Comparison of ENCODE assay signal across 18 cellular contexts in the genomic region with DNA sequence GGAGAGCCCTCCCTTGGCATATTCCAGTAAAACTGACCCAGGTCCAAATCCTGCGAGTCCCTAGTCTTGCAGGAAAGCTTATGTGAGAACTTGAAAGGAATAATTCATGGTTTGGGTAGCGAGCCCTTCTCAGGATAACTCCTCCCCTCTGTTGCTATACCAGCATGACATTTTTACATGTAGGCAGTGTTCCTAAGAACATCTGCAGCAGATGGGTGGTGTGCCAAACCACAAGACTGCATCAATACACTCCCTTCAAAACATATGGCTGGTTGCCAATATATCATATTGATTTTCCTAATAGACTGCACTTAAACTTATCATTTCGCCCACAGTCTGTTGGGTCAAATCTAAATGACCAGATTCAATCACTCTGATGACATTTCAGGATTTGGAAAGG. TPM values are rescaled to one million over a fixed set of nuclear protein-coding genes. Genes with fewer than 3 reads are reported as not detected.
DNase-seq lines count a peak whose midpoint lies in the region; ATAC-seq, FAIRE-seq and TF ChIP-seq lines count a peak whose summit lies in the region.
"Had no signal": no experiment of that assay in that cellular context is flagged by ENCODE, and none has a peak within 500 bp of the region (broad histone marks: within the 10 kb centered on the region; RNA-seq: fewer than 3 reads in every experiment).

No MANE protein-coding gene starts in this region.

- H3K9me1 ChIP-seq in K562 (ENCODE audit: control insufficient read depth, insufficient read depth, low read length): no peaks in the 10 kb centered on the region

- H3K9me3 Mint-ChIP-seq in activated T-cell treated with anti-CD3 and anti-CD28 coated beads, Interleukin-2, amount 50 U/mL, for 24 hours: no peaks in the 10 kb centered on the region
- H3K9me3 Mint-ChIP-seq in WTC11: no peaks in the 10 kb centered on the region
- H3K9me3 Mint-ChIP-seq in mesothelial cell of epicardium: no peaks in the 10 kb centered on the region
- H3K9me3 Mint-ChIP-seq: activated CD8-positive, alpha-beta T cell treated with anti-CD3 and anti-CD28 coated beads for 36 hours; central memory CD8-positive, alpha-beta T cell; HFFc6 had no signal

- no peaks in the 10 kb centered on the region for H3K79me2 ChIP-seq in mammary epithelial cell (ENCODE audit: insufficient read depth, low read length)
- H3K79me2 ChIP-seq in K562 (ENCODE audit: control insufficient read depth, insufficient read depth, low read length): no peaks in the 10 kb centered on the region

- H3K4me3 Mint-ChIP-seq in activated T-cell treated with anti-CD3 and anti-CD28 coated beads, Interleukin-2, amount 50 U/mL, for 24 hours: no peak overlapping the region
- H3K4me3 Mint-ChIP-seq in WTC11: no peak overlapping the region
- no peak overlapping the region for H3K4me3 Mint-ChIP-seq in mesothelial cell of epicardium
- H3K4me3 Mint-ChIP-seq: activated CD8-positive, alpha-beta T cell treated with anti-CD3 and anti-CD28 coated beads for 36 hours; central memory CD8-positive, alpha-beta T cell; HFFc6 had no signal

- H3K27me3 Mint-ChIP-seq in activated T-cell treated with anti-CD3 and anti-CD28 coated beads, Interleukin-2, amount 50 U/mL, for 24 hours: no peaks in the 10 kb centered on the region
- no peaks in the 10 kb centered on the region for H3K27me3 Mint-ChIP-seq in WTC11 (ENCODE audit: low read depth)
- no peaks in the 10 kb centered on the region for H3K27me3 Mint-ChIP-seq in mesothelial cell of epicardium (ENCODE audit: low read depth)
- H3K27me3 Mint-ChIP-seq: activated CD8-positive, alpha-beta T cell treated with anti-CD3 and anti-CD28 coated beads for 36 hours; central memory CD8-positive, alpha-beta T cell had no signal

- no peak for TF ChIP-seq RAD21 in K562 (CRISPR knock-in tag; conservative IDR thresholded peaks at IDR 0.05 in 1 of 2, IDR thresholded peaks at IDR 0.05 in 1 of 2)

- no peak for TF ChIP-seq EP300 in K562 (IDR thresholded peaks at IDR 0.05; ENCODE audit: low read length)

- H3K4me1 ChIP-seq in mammary epithelial cell (ENCODE audit: insufficient read depth, low read length): no peaks in the 10 kb centered on the region
- H3K4me1 ChIP-seq in breast epithelium: no peaks in the 10 kb centered on the region
- H3K4me1 ChIP-seq in K562 (replicated peaks in 1 of 2; ENCODE audit: control insufficient read depth in 2 of 2, insufficient read depth in 2 of 2, low read length in 2 of 2): no peaks in the 10 kb centered on the region

- H4K20me1 ChIP-seq in mammary epithelial cell (ENCODE audit: insufficient read depth, low read length): no peaks in the 10 kb centered on the region
- H4K20me1 ChIP-seq in K562 (replicated peaks; ENCODE audit: control insufficient read depth, insufficient read depth, low read length): no peaks in the 10 kb centered on the region

- H3K27ac Mint-ChIP-seq in activated T-cell treated with anti-CD3 and anti-CD28 coated beads, Interleukin-2, amount 50 U/mL, for 24 hours: no peak overlapping the region
- H3K27ac Mint-ChIP-seq in WTC11 (no peak overlapping the region), mesothelial cell of epicardium (no peak overlapping the region)
- H3K27ac Mint-ChIP-seq: activated CD8-positive, alpha-beta T cell treated with anti-CD3 and anti-CD28 coated beads for 36 hours; HFFc6 had no signal

- TF ChIP-seq CTCF in mammary epithelial cell (conservative IDR thresholded peaks at IDR 0.05 in 1 of 2, IDR thresholded peaks at IDR 0.05 in 1 of 2; ENCODE audit: extremely low read depth in 1 of 2, insufficient read depth in 1 of 2, low read depth in 1 of 2, low read length in 2 of 2) (no peak), breast epithelium (IDR thresholded peaks at IDR 0.05) (no peak), K562 (IDR thresholded peaks at IDR 0.05 in 2 of 3, conservative IDR thresholded peaks at IDR 0.05 in 1 of 3; ENCODE audit: insufficient read depth in 2 of 3, low read depth in 1 of 3, low read length in 3 of 3) (no peak), foreskin fibroblast (IDR thresholded peaks at IDR 0.05; ENCODE audit: low read depth, low read length) (no peak), WTC11 (IDR thresholded peaks at IDR 0.05) (no peak), mesothelial cell of epicardium (IDR thresholded peaks at IDR 0.05; ENCODE audit: unreplicated experiment) (no peak)

- BruUV-seq in mammary epithelial cell (replicated peaks; lab: Mats Ljungman, UMichigan) (no TSS peak), K562 (replicated peaks; lab: Mats Ljungman, UMichigan) (no TSS peak)

- H3K27me3 ChIP-seq in mammary epithelial cell (ENCODE audit: insufficient read depth, low read length) (no peaks in the 10 kb centered on the region), breast epithelium (no peaks in the 10 kb centered on the region), K562 (ENCODE audit: control insufficient read depth in 2 of 2, insufficient read depth in 2 of 2, low read length in 2 of 2) (no peaks in the 10 kb centered on the region)
- H3K27me3 ChIP-seq: SJCRH30 had no signal

- no peaks in the 10 kb centered on the region for H3K9me3 ChIP-seq in mammary epithelial cell (replicated peaks; ENCODE audit: insufficient read depth, low read length)
- no peaks in the 10 kb centered on the region for H3K9me3 ChIP-seq in breast epithelium
- H3K9me3 ChIP-seq in K562 (replicated peaks; ENCODE audit: control insufficient read depth, insufficient read depth, low read depth, low read length): no peaks in the 10 kb centered on the region
- H3K9me3 ChIP-seq: prostate gland, SJCRH30 had no signal

- H3K9ac ChIP-seq in mammary epithelial cell (ENCODE audit: insufficient read depth, low read length) (no peak overlapping the region), K562 (ENCODE audit: insufficient read depth in 1 of 2, low read depth in 2 of 2, low read length in 2 of 2) (no peak overlapping the region)

- dilution Hi-C loops in mammary epithelial cell (cut with HindIII; ENCODE audit: low sequenced_read_pairs): no loop called here

- H2AFZ ChIP-seq in mammary epithelial cell (ENCODE audit: low read depth, low read length) (no peak overlapping the region), K562 (ENCODE audit: low read depth, low read length) (no peak overlapping the region)

- in situ Hi-C loops in mammary epithelial cell (cut with MboI; ENCODE audit: low sequenced_read_pairs in 2 of 2): loop anchor here in 1 of 2 donors (10.0 kb wide), 1 partner anchor 81 kb away; no protein-coding TSS in a partner anchor
- in situ Hi-C loops in K562 (cut with MboI): loop anchor here (5.0 kb wide), 1 partner anchor 79 kb away; no protein-coding TSS in a partner anchor

- no peak for FAIRE-seq in K562 (lab: Jason Lieb, UNC)
- FAIRE-seq: HTR-8/SVneo had no signal

- no peak for TF ChIP-seq POLR2A in breast epithelium (IDR thresholded peaks at IDR 0.05)
- TF ChIP-seq POLR2A in K562 (conservative IDR thresholded peaks at IDR 0.05): no peak

- intact Hi-C loops in mammary epithelial cell (cut with micrococcal nuclease): no loop called here
- intact Hi-C loops in breast epithelium (cut with DNase I; ENCODE audit: low total_unique reads): loop anchor here (2.0 kb wide), 1 partner anchor 67 kb away; no protein-coding TSS in a partner anchor
- intact Hi-C loops in K562 (cut with micrococcal nuclease): no loop called here

- H3K36me3 ChIP-seq in mammary epithelial cell (ENCODE audit: insufficient read depth, low read length) (peaks cover 25% of the 10 kb centered on the region), breast epithelium (no peaks in the 10 kb centered on the region), K562 (ENCODE audit: control insufficient read depth, insufficient read depth, low read length) (peaks cover 82% of the 10 kb centered on the region)

- peaks cover 86% of the 10 kb centered on the region for H3K36me3 Mint-ChIP-seq in activated T-cell treated with anti-CD3 and anti-CD28 coated beads, Interleukin-2, amount 50 U/mL, for 24 hours (ENCODE audit: low read depth)
- H3K36me3 Mint-ChIP-seq in WTC11 (peaks cover 73% of the 10 kb centered on the region), mesothelial cell of epicardium (peaks cover 33% of the 10 kb centered on the region)

- H3K4me3 ChIP-seq in mammary epithelial cell (replicated peaks in 1 of 3; ENCODE audit: insufficient read depth in 1 of 3, low read depth in 2 of 3, low read length in 3 of 3): no peak overlapping the region
- H3K4me3 ChIP-seq in breast epithelium: no peak overlapping the region
- H3K4me3 ChIP-seq in K562: no peak overlapping the region
- H3K4me3 ChIP-seq in foreskin fibroblast (ENCODE audit: low read depth in 1 of 2, low read length in 2 of 2): no peak overlapping the region
- H3K4me3 ChIP-seq: prostate gland, SJCRH30 had no signal

- CTCF ChIA-PET in mammary epithelial cell (lab: Charles Lee; ENCODE audit: low non-redundant PET) (no interaction called here), K562 (lab: Yijun Ruan, JAX; ENCODE audit: low intra/inter-chr PET ratio) (no interaction called here), WTC11 (lab: Charles Lee) (interaction anchor here (0.7 kb wide), 1 partner anchor 74 kb away, joined by 3 read pairs; the partner anchor contains the start of gene CPNE2)

- no peak for ATAC-seq in K562
- ATAC-seq in WTC11: no peak
- ATAC-seq: activated CD8-positive, alpha-beta T cell treated with anti-CD3 and anti-CD28 coated beads for 36 hours had no signal

- peak; percentile 13 for DNase-seq in mammary epithelial cell
- no peak for DNase-seq in breast epithelium (ENCODE audit: low spot score in 2 of 2)
- no peak for DNase-seq in K562 (ENCODE audit: extremely low read depth in 1 of 4, low spot score in 3 of 4)
- DNase-seq in foreskin fibroblast: peak; percentile 68 to 85
- DNase-seq in activated T-cell treated with anti-CD3 and anti-CD28 coated beads, Interleukin-2, amount 50 U/mL, for 24 hours: no peak
- no peak for DNase-seq in WTC11 (ENCODE audit: low spot score)
- DNase-seq in GOT3 (lab: John Stamatoyannopoulos, UW): no peak
- DNase-seq in mesothelial cell of epicardium (ENCODE audit: low spot score in 2 of 2, unreplicated experiment in 2 of 2): no peak
- DNase-seq: activated CD8-positive, alpha-beta T cell treated with anti-CD3 and anti-CD28 coated beads for 36 hours; activated effector memory CD4-positive, alpha-beta T cell treated with Interleukin-2 at 50 U/mL for 16 hours; HFFc6; NCI-H1436; SJCRH30; stimulated activated CD4-positive, alpha-beta T cell treated with anti-CD3 and anti-CD28 coated beads, Interleukin-1b, Interleukin-23, amount 100 ng/mL, for 48 hours; trophoblast cell had no signal

- H3K4me2 ChIP-seq in mammary epithelial cell (ENCODE audit: insufficient read depth, low read depth, low read length) (no peak overlapping the region), K562 (ENCODE audit: insufficient read depth, low read length) (no peak overlapping the region)

- WGBS in mammary epithelial cell (ENCODE audit: low coverage, missing lambda C conversion rate): 64% methylated on average over 3 of the region's 3 CpGs
- 95% methylated on average over 3 of the region's 3 CpGs for whole genome bisulfite sequencing in K562 (ENCODE audit: insufficient coverage, low coverage, missing lambda C conversion rate)

- no peak overlapping the region for H3K27ac ChIP-seq in mammary epithelial cell (ENCODE audit: insufficient read depth, low read depth, low read length)
- peak overlapping the region in 1 of 2 donors; percentile 58 for H3K27ac ChIP-seq in breast epithelium
- H3K27ac ChIP-seq in K562 (ENCODE audit: extremely low read depth, low read depth, low read length): no peak overlapping the region
- H3K27ac ChIP-seq: prostate gland, SJCRH30 had no signal

- POLR2A ChIA-PET in K562 (lab: Yijun Ruan, JAX): no interaction called here
- POLR2A ChIA-PET in WTC11 (lab: Charles Lee): no interaction called here

- peaks cover 2% of the 10 kb centered on the region for H3K4me1 Mint-ChIP-seq in activated T-cell treated with anti-CD3 and anti-CD28 coated beads, Interleukin-2, amount 50 U/mL, for 24 hours (ENCODE audit: low read depth)
- H3K4me1 Mint-ChIP-seq in WTC11: peaks cover 6% of the 10 kb centered on the region
- peaks cover 2% of the 10 kb centered on the region for H3K4me1 Mint-ChIP-seq in mesothelial cell of epicardium
- H3K4me1 Mint-ChIP-seq: central memory CD8-positive, alpha-beta T cell had no signal

RNA-seq across cellular contexts. Expression of gene PSME3IP1, which starts 19.9 kb away (rescaled TPM):
- total RNA-seq in mammary epithelial cell (10 to 100 TPM; 43.2 to 90.0 TPM), breast epithelium (10 to 100 TPM; 64.8 to 81.4 (median 69.8) TPM), K562 (2014; rRNA removed) (76.9 and 85.5 TPM in 2 replicates), K562 (2014; rRNA removed; fragmentation: Illumina TruSeq; extraction: Trizol) (143 and 167 TPM in 2 replicates), K562 (2015; rRNA removed; fragmentation: Illumina TruSeq; extraction: Trizol) (147 and 158 TPM in 2 replicates), K562 (2021) (104 and 106 TPM in 2 replicates), WTC11 (2021) (102 to 107 TPM (median 104 TPM) in 3 replicates), mesothelial cell of epicardium (105 to 112 TPM (median 107 TPM) in 3 replicates)
- polyA plus RNA-seq in mammary epithelial cell (64.8 TPM), K562 (2011; rRNA removed) (115 and 144 TPM in 2 replicates), K562 (2014; fragmentation: Illumina TruSeq; extraction: Trizol) (155 and 187 TPM in 2 replicates), K562 (2014; fragmentation: Nextera tagmentation; extraction: Ambion mirVana) (100 to 1,000 TPM in 1 of 2 experiments, 10 to 100 TPM in 1; 63.8 to 142 TPM), K562 (2014; rRNA removed) (146 and 152 TPM in 2 replicates)
- polyA minus RNA-seq in mammary epithelial cell: 50.1 TPM
- 53.9 and 134 TPM in 2 replicates for total RNA-seq in K562 (2011; cell fraction: chromatin; rRNA removed; ENCODE audit: low replicate concordance)
- 46.7 and 60.7 TPM in 2 replicates for total RNA-seq in K562 (2011; cell fraction: nucleolus; rRNA removed)
- total RNA-seq in K562 (2011; cell fraction: nucleoplasm; rRNA removed): 71.6 and 104 TPM in 2 replicates
- polyA plus RNA-seq in K562 (2011; cell fraction: cytosol; rRNA removed): 132 and 144 TPM in 2 replicates
- polyA plus RNA-seq in K562 (2011; cell fraction: nucleus; rRNA removed): 251 and 259 TPM in 2 replicates
- 88.6 and 121 TPM in 2 replicates for polyA plus RNA-seq in K562 (2012)
- polyA minus RNA-seq in K562 (2011; rRNA and poly(A)+ RNA removed): 78.0 and 80.4 TPM in 2 replicates
- polyA minus RNA-seq in K562 (2011; cell fraction: cytosol; rRNA and poly(A)+ RNA removed): 45.1 and 48.8 TPM in 2 replicates
- 40.8 and 66.0 TPM in 2 replicates for polyA minus RNA-seq in K562 (2011; cell fraction: nucleus; rRNA and poly(A)+ RNA removed)

RNA-seq across cellular contexts. Expression of gene RSPRY1, which starts 20.2 kb away (rescaled TPM):
- 10 to 100 TPM; 46.9 to 47.2 TPM for total RNA-seq in mammary epithelial cell
- polyA plus RNA-seq in mammary epithelial cell: 23.4 TPM
- polyA minus RNA-seq in mammary epithelial cell: 29.1 TPM
- total RNA-seq in breast epithelium: 10 to 100 TPM; 26.4 to 52.4 (median 34.4) TPM
- total RNA-seq in K562 (2011; cell fraction: chromatin; rRNA removed; ENCODE audit: low replicate concordance): 60.1 and 86.3 TPM in 2 replicates
- 29.9 and 41.0 TPM in 2 replicates for total RNA-seq in K562 (2011; cell fraction: nucleolus; rRNA removed)
- 44.0 and 48.0 TPM in 2 replicates for total RNA-seq in K562 (2011; cell fraction: nucleoplasm; rRNA removed)
- total RNA-seq in K562 (2014; rRNA removed): 14.5 and 20.0 TPM in 2 replicates
- 25.5 and 26.3 TPM in 2 replicates for total RNA-seq in K562 (2014; rRNA removed; fragmentation: Illumina TruSeq; extraction: Trizol)
- 25.2 and 27.8 TPM in 2 replicates for total RNA-seq in K562 (2015; rRNA removed; fragmentation: Illumina TruSeq; extraction: Trizol)
- 20.8 and 22.7 TPM in 2 replicates for total RNA-seq in K562 (2021)
- polyA plus RNA-seq in K562 (2011; rRNA removed): 25.4 and 28.0 TPM in 2 replicates
- 10.7 and 15.7 TPM in 2 replicates for polyA plus RNA-seq in K562 (2011; cell fraction: cytosol; rRNA removed)
- polyA plus RNA-seq in K562 (2011; cell fraction: nucleus; rRNA removed): 21.4 and 28.5 TPM in 2 replicates
- 11.1 and 11.4 TPM in 2 replicates for polyA plus RNA-seq in K562 (2012)
- polyA plus RNA-seq in K562 (2014; fragmentation: Illumina TruSeq; extraction: Trizol): 17.6 and 23.1 TPM in 2 replicates
- 10 to 100 TPM; 10.2 to 13.4 TPM for polyA plus RNA-seq in K562 (2014; fragmentation: Nextera tagmentation; extraction: Ambion mirVana)
- 15.0 and 17.5 TPM in 2 replicates for polyA plus RNA-seq in K562 (2014; rRNA removed)
- polyA minus RNA-seq in K562 (2011; rRNA and poly(A)+ RNA removed): 61.4 and 62.4 TPM in 2 replicates
- polyA minus RNA-seq in K562 (2011; cell fraction: cytosol; rRNA and poly(A)+ RNA removed): 31.9 and 34.4 TPM in 2 replicates
- polyA minus RNA-seq in K562 (2011; cell fraction: nucleus; rRNA and poly(A)+ RNA removed): 26.1 and 51.2 TPM in 2 replicates
- total RNA-seq in WTC11 (2021): 22.7 to 28.5 TPM (median 26.8 TPM) in 3 replicates
- total RNA-seq in mesothelial cell of epicardium: 43.8 to 50.7 TPM (median 44.0 TPM) in 3 replicates

Comparison
In these comparisons a context has a peak if more than half of its experiments do, and no peak if none do; other contexts are left out.
1. DNase-seq: peak in mammary epithelial cell (single experiment) and foreskin fibroblast (2 of 2); none in breast epithelium (0 of 2), K562 (0 of 4), activated T-cell treated with anti-CD3 and anti-CD28 coated beads, Interleukin-2, amount 50 U/mL, for 24 hours (single experiment), WTC11 (single experiment), GOT3 (single experiment) and mesothelial cell of epicardium (0 of 2).